Comparison of ENCODE assay signal across 24 cellular contexts in genomic region chr12:7608184-7608911, GRCh38. TPM values are rescaled to one million over a fixed set of nuclear protein-coding genes. Genes with fewer than 3 reads are reported as not detected.
A peak's percentile ranks its signal among the peaks of the same experiment; 100 is the strongest.
DNase-seq lines count a peak whose midpoint lies in the region; ATAC-seq and TF ChIP-seq lines count a peak whose summit lies in the region.
"Had no signal": no experiment of that assay in that cellular context is flagged by ENCODE, and none has a peak within 500 bp of the region (broad histone marks: within the 10 kb centered on the region; RNA-seq: fewer than 3 reads in every experiment).

No MANE protein-coding gene starts in this region.

- H3K36me3 Mint-ChIP-seq in natural killer cell: no peaks in the 10 kb centered on the region
- H3K36me3 Mint-ChIP-seq in activated naive CD8-positive, alpha-beta T cell treated with anti-CD3 and anti-CD28 coated beads, Interleukin-2, amount 50 U/mL, for 24 hours (ENCODE audit: low read depth): no peaks in the 10 kb centered on the region
- H3K36me3 Mint-ChIP-seq in activated CD8-positive, alpha-beta memory T cell treated with anti-CD3 and anti-CD28 coated beads, Interleukin-2, amount 10 ng/mL, durations not matched to agents 7 days and 5 days: peaks cover 5% of the 10 kb centered on the region
- no peaks in the 10 kb centered on the region for H3K36me3 Mint-ChIP-seq in activated naive CD4-positive, alpha-beta T cell treated with anti-CD3 and anti-CD28 coated beads, Interleukin-2, amount 50 U/mL, for 72 hours
- H3K36me3 Mint-ChIP-seq: CD4-positive, alpha-beta memory T cell had no signal

- H3K9me3 ChIP-seq in mammary epithelial cell (replicated peaks; ENCODE audit: insufficient read depth, low read length): no peaks in the 10 kb centered on the region
- H3K9me3 ChIP-seq: Caco-2 had no signal

- DNase-seq in mammary epithelial cell (peak; percentile 78), epithelial cell of prostate (ENCODE audit: low read depth, low spot score) (peak; percentile 59), natural killer cell (no peak), NCI-H226 (no peak)
- no peak for DNase-seq in activated naive CD8-positive, alpha-beta T cell treated with anti-CD3 and anti-CD28 coated beads, Interleukin-2, amount 50 U/mL, for 24 hours
- DNase-seq in activated CD8-positive, alpha-beta memory T cell treated with anti-CD3 and anti-CD28 coated beads, Interleukin-2, amount 10 ng/mL, durations not matched to agents 7 days and 5 days: no peak
- DNase-seq in activated naive CD4-positive, alpha-beta T cell treated with anti-CD3 and anti-CD28 coated beads, Interleukin-2, amount 50 U/mL, for 72 hours (ENCODE audit: low spot score in 2 of 2): no peak
- DNase-seq: ACHN; Caco-2; CD4-positive, alpha-beta memory T cell; DND-41; H7; HFFc6; NCI-H1105 treated with DMSO at 0.1 percent for 48 hours; NCI-H2081 treated with DMSO at 0.1 percent for 48 hours; NCI-H2171 treated with DMSO at 0.1 percent for 48 hours; NCI-H446; NCI-H526; PC-9; RPMI8226; SHP77 had no signal

- H3K4me1 Mint-ChIP-seq in natural killer cell: peaks cover 27 to 38% of the 10 kb centered on the region in 2 donors
- peaks cover 8% of the 10 kb centered on the region for H3K4me1 Mint-ChIP-seq in activated naive CD8-positive, alpha-beta T cell treated with anti-CD3 and anti-CD28 coated beads, Interleukin-2, amount 50 U/mL, for 24 hours
- peaks cover 20% of the 10 kb centered on the region for H3K4me1 Mint-ChIP-seq in activated CD8-positive, alpha-beta memory T cell treated with anti-CD3 and anti-CD28 coated beads, Interleukin-2, amount 10 ng/mL, durations not matched to agents 7 days and 5 days

- ATAC-seq in natural killer cell: peak in 2 of 3 donors; percentile 47 to 50
- ATAC-seq in activated naive CD8-positive, alpha-beta T cell treated with anti-CD3 and anti-CD28 coated beads, Interleukin-2, amount 50 U/mL, for 24 hours: no peak
- no peak for ATAC-seq in activated CD8-positive, alpha-beta memory T cell treated with anti-CD3 and anti-CD28 coated beads, Interleukin-2, amount 10 ng/mL, durations not matched to agents 7 days and 5 days
- ATAC-seq in activated naive CD4-positive, alpha-beta T cell treated with anti-CD3 and anti-CD28 coated beads, Interleukin-2, amount 50 U/mL, for 72 hours: no peak
- ATAC-seq: GM12878, K562 had no signal

- H2AFZ ChIP-seq in mammary epithelial cell (ENCODE audit: low read depth, low read length): no peak overlapping the region
- H2AFZ ChIP-seq: PC-9 had no signal

- H3K27ac ChIP-seq in mammary epithelial cell (ENCODE audit: insufficient read depth, low read depth, low read length) (no peak overlapping the region), epithelial cell of prostate (no peak overlapping the region)
- H3K27ac ChIP-seq: PC-9 had no signal

- dilution Hi-C loops in mammary epithelial cell (cut with HindIII; ENCODE audit: low sequenced_read_pairs): no loop called here

- H3K4me3 Mint-ChIP-seq in natural killer cell: peak overlapping the region; percentile 74
- no peak overlapping the region for H3K4me3 Mint-ChIP-seq in activated naive CD8-positive, alpha-beta T cell treated with anti-CD3 and anti-CD28 coated beads, Interleukin-2, amount 50 U/mL, for 24 hours
- H3K4me3 Mint-ChIP-seq in activated CD8-positive, alpha-beta memory T cell treated with anti-CD3 and anti-CD28 coated beads, Interleukin-2, amount 10 ng/mL, durations not matched to agents 7 days and 5 days: no peak overlapping the region
- H3K4me3 Mint-ChIP-seq: CD4-positive, alpha-beta memory T cell; HFFc6 had no signal

- in situ Hi-C loops in mammary epithelial cell (cut with MboI; ENCODE audit: low sequenced_read_pairs in 2 of 2): no loop called here

- WGBS in mammary epithelial cell (ENCODE audit: low coverage, missing lambda C conversion rate): 59% methylated on average over 4 of the region's 4 CpGs

- CTCF ChIA-PET in mammary epithelial cell (lab: Charles Lee; ENCODE audit: low non-redundant PET): no interaction called here
- CTCF ChIA-PET in activated CD8-positive, alpha-beta memory T cell treated with anti-CD3 and anti-CD28 coated beads, Interleukin-2, amount 10 ng/mL, durations not matched to agents 7 days and 5 days (lab: Charles Lee): no interaction called here

- H3K27me3 Mint-ChIP-seq in natural killer cell (ENCODE audit: low read depth in 2 of 2): peaks cover 13% of the 10 kb centered on the region in 2 donors
- peaks cover 11% of the 10 kb centered on the region for H3K27me3 Mint-ChIP-seq in activated naive CD8-positive, alpha-beta T cell treated with anti-CD3 and anti-CD28 coated beads, Interleukin-2, amount 50 U/mL, for 24 hours
- peaks cover 26% of the 10 kb centered on the region for H3K27me3 Mint-ChIP-seq in activated CD8-positive, alpha-beta memory T cell treated with anti-CD3 and anti-CD28 coated beads, Interleukin-2, amount 10 ng/mL, durations not matched to agents 7 days and 5 days

- peaks cover 3% of the 10 kb centered on the region for H3K27me3 ChIP-seq in mammary epithelial cell (ENCODE audit: insufficient read depth, low read length)
- H3K27me3 ChIP-seq: BLaER1 treated with 17β-estradiol and CSF1 and Interleukin-3, amounts not matched to agents 10 nM and 100 nM had no signal

- H3K4me3 ChIP-seq in mammary epithelial cell (replicated peaks in 1 of 3; ENCODE audit: insufficient read depth in 1 of 3, low read depth in 2 of 3, low read length in 3 of 3): no peak overlapping the region
- H3K4me3 ChIP-seq: BLaER1 treated with 17β-estradiol and CSF1 and Interleukin-3, amounts not matched to agents 10 nM and 100 nM; GM12878; K562; PC-9 had no signal

- H3K9me3 Mint-ChIP-seq in natural killer cell: no peaks in the 10 kb centered on the region
- H3K9me3 Mint-ChIP-seq in activated naive CD8-positive, alpha-beta T cell treated with anti-CD3 and anti-CD28 coated beads, Interleukin-2, amount 50 U/mL, for 24 hours: no peaks in the 10 kb centered on the region
- H3K9me3 Mint-ChIP-seq in activated CD8-positive, alpha-beta memory T cell treated with anti-CD3 and anti-CD28 coated beads, Interleukin-2, amount 10 ng/mL, durations not matched to agents 7 days and 5 days (ENCODE audit: low read depth): no peaks in the 10 kb centered on the region
- no peaks in the 10 kb centered on the region for H3K9me3 Mint-ChIP-seq in activated naive CD4-positive, alpha-beta T cell treated with anti-CD3 and anti-CD28 coated beads, Interleukin-2, amount 50 U/mL, for 72 hours
- H3K9me3 Mint-ChIP-seq: CD4-positive, alpha-beta memory T cell; HFFc6 had no signal

- peaks cover 7% of the 10 kb centered on the region for H3K4me1 ChIP-seq in mammary epithelial cell (ENCODE audit: insufficient read depth, low read length)
- H3K4me1 ChIP-seq: Caco-2 had no signal

- no peak overlapping the region for H3K4me2 ChIP-seq in mammary epithelial cell (ENCODE audit: insufficient read depth, low read depth, low read length)

- no peaks in the 10 kb centered on the region for H4K20me1 ChIP-seq in mammary epithelial cell (ENCODE audit: insufficient read depth, low read length)
- H4K20me1 ChIP-seq: BLaER1 treated with 17β-estradiol and CSF1 and Interleukin-3, amounts not matched to agents 10 nM and 100 nM had no signal

- peak overlapping the region in 1 of 2 donors; percentile 73 for H3K27ac Mint-ChIP-seq in natural killer cell
- H3K27ac Mint-ChIP-seq in activated naive CD8-positive, alpha-beta T cell treated with anti-CD3 and anti-CD28 coated beads, Interleukin-2, amount 50 U/mL, for 24 hours: no peak overlapping the region
- no peak overlapping the region for H3K27ac Mint-ChIP-seq in activated CD8-positive, alpha-beta memory T cell treated with anti-CD3 and anti-CD28 coated beads, Interleukin-2, amount 10 ng/mL, durations not matched to agents 7 days and 5 days
- no peak overlapping the region for H3K27ac Mint-ChIP-seq in activated naive CD4-positive, alpha-beta T cell treated with anti-CD3 and anti-CD28 coated beads, Interleukin-2, amount 50 U/mL, for 72 hours
- H3K27ac Mint-ChIP-seq: CD4-positive, alpha-beta memory T cell; HFFc6 had no signal

- no peak overlapping the region for H3K9ac ChIP-seq in mammary epithelial cell (ENCODE audit: insufficient read depth, low read length)
- H3K9ac ChIP-seq: BLaER1 treated with 17β-estradiol and CSF1 and Interleukin-3, amounts not matched to agents 10 nM and 100 nM had no signal

- intact Hi-C loops in mammary epithelial cell (cut with micrococcal nuclease) (no loop called here), natural killer cell (cut with micrococcal nuclease) (no loop called here)

- no peak for TF ChIP-seq CTCF in mammary epithelial cell (conservative IDR thresholded peaks at IDR 0.05 in 1 of 2, IDR thresholded peaks at IDR 0.05 in 1 of 2; ENCODE audit: extremely low read depth in 1 of 2, insufficient read depth in 1 of 2, low read depth in 1 of 2, low read length in 2 of 2)
- no peak for TF ChIP-seq CTCF in natural killer cell (IDR thresholded peaks at IDR 0.05)

- H3K36me3 ChIP-seq in mammary epithelial cell (ENCODE audit: insufficient read depth, low read length): no peaks in the 10 kb centered on the region
- H3K36me3 ChIP-seq: BLaER1 treated with 17β-estradiol and CSF1 and Interleukin-3, amounts not matched to agents 10 nM and 100 nM had no signal

- BruUV-seq in mammary epithelial cell (replicated peaks; lab: Mats Ljungman, UMichigan): no TSS peak

- no peaks in the 10 kb centered on the region for H3K79me2 ChIP-seq in mammary epithelial cell (ENCODE audit: insufficient read depth, low read length)

RNA-seq across cellular contexts. Expression of gene APOBEC1, which starts 57.4 kb away (rescaled TPM):
- total RNA-seq in mammary epithelial cell (not detected), natural killer cell (not detected)
- polyA plus RNA-seq in mammary epithelial cell: not detected
- polyA minus RNA-seq in mammary epithelial cell: not detected
- not detected for total RNA-seq in activated CD8-positive, alpha-beta memory T cell treated with anti-CD3 and anti-CD28 coated beads, Interleukin-2, amount 10 ng/mL, durations not matched to agents 7 days and 5 days
- total RNA-seq in activated naive CD4-positive, alpha-beta T cell treated with anti-CD3 and anti-CD28 coated beads, Interleukin-2, amount 50 U/mL, for 72 hours: not detected
- total RNA-seq: Caco-2; CD4-positive, alpha-beta memory T cell; GM12878; H7; HFFc6; K562; PC-9 had no signal
- polyA plus RNA-seq: CD4-positive, alpha-beta memory T cell; GM12878; K562 had no signal

Comparison
In these comparisons a context has a peak if more than half of its experiments do, and no peak if none do; other contexts are left out.
1. DNase-seq: peak in mammary epithelial cell (single experiment) and epithelial cell of prostate (single experiment); none in natural killer cell (single experiment), NCI-H226 (single experiment), activated naive CD8-positive, alpha-beta T cell treated with anti-CD3 and anti-CD28 coated beads, Interleukin-2, amount 50 U/mL, for 24 hours (single experiment), activated CD8-positive, alpha-beta memory T cell treated with anti-CD3 and anti-CD28 coated beads, Interleukin-2, amount 10 ng/mL, durations not matched to agents 7 days and 5 days (single experiment) and activated naive CD4-positive, alpha-beta T cell treated with anti-CD3 and anti-CD28 coated beads, Interleukin-2, amount 50 U/mL, for 72 hours (0 of 2).
2. ATAC-seq: peak in natural killer cell (2 of 3); none in activated naive CD8-positive, alpha-beta T cell treated with anti-CD3 and anti-CD28 coated beads, Interleukin-2, amount 50 U/mL, for 24 hours (single experiment), activated CD8-positive, alpha-beta memory T cell treated with anti-CD3 and anti-CD28 coated beads, Interleukin-2, amount 10 ng/mL, durations not matched to agents 7 days and 5 days (single experiment) and activated naive CD4-positive, alpha-beta T cell treated with anti-CD3 and anti-CD28 coated beads, Interleukin-2, amount 50 U/mL, for 72 hours (0 of 2).